In genomic region chr2:16656784-16657391, GRCh38 we compare ENCODE assay signal across 8 cellular contexts. TPM values are rescaled to one million over a fixed set of nuclear protein-coding genes. Genes with fewer than 3 reads are reported as not detected.
DNase-seq lines count a peak whose midpoint lies in the region; ATAC-seq, FAIRE-seq and TF ChIP-seq lines count a peak whose summit lies in the region.

No MANE protein-coding gene starts in this region.

- no peaks in the 10 kb centered on the region for H3K9me3 ChIP-seq in CD4-positive, CD25-positive, alpha-beta regulatory T cell (ENCODE audit: control insufficient read depth in 2 of 2, low read length in 2 of 2)
- no peaks in the 10 kb centered on the region for H3K9me3 ChIP-seq in IMR-90 (ENCODE audit: control insufficient read depth, insufficient read depth, low read length)
- no peaks in the 10 kb centered on the region for H3K9me3 ChIP-seq in gastroesophageal sphincter

- H4K8ac ChIP-seq in IMR-90 (ENCODE audit: low read depth in 2 of 2, low read length in 2 of 2) = no peak overlapping the region

- peak overlapping the region; percentile 11; the same call in 1 of the 2 replicates for H3K18ac ChIP-seq in IMR-90 (ENCODE audit: low read depth, low read length)

- no peak overlapping the region for H2AK5ac ChIP-seq in IMR-90 (ENCODE audit: low read depth, low read length)

- no peak for DNase-seq in CD4-positive, CD25-positive, alpha-beta regulatory T cell
- DNase-seq in IMR-90 = no peak
- DNase-seq in superior temporal gyrus (ENCODE audit: extremely low spot score) = peak; percentile 60
- DNase-seq in endothelial cell (ENCODE audit: low spot score) = no peak
- no peak for DNase-seq in NCI-H748 treated with DMSO at 0.1 percent for 48 hours (lab: John Stamatoyannopoulos, UW)
- no peak for DNase-seq in urothelium cell line (ENCODE audit: low spot score)

- no peak for TF ChIP-seq POLR2A in IMR-90 (IDR thresholded peaks at IDR 0.05; ENCODE audit: low read depth, low read length)
- no peak for TF ChIP-seq POLR2A in gastroesophageal sphincter (IDR thresholded peaks at IDR 0.05)

- POLR2A ChIA-PET in IMR-90 (lab: Charles Lee; ENCODE audit: unreplicated experiment) = no interaction called here

- H4K5ac ChIP-seq in IMR-90 (ENCODE audit: low read depth, low read length) = no peak overlapping the region

- H3K4me1 ChIP-seq in CD4-positive, CD25-positive, alpha-beta regulatory T cell (ENCODE audit: control insufficient read depth, insufficient read depth, low read length, poor library complexity, severe bottlenecking) = no peaks in the 10 kb centered on the region
- H3K4me1 ChIP-seq in IMR-90 (ENCODE audit: control insufficient read depth, insufficient read depth, low read length) (peaks cover 18% of the 10 kb centered on the region), gastroesophageal sphincter (peaks cover 10 to 99% (median 33%) of the 10 kb centered on the region in 3 donors)

- H2AFZ ChIP-seq in IMR-90 (replicated peaks; ENCODE audit: low read length, poor library complexity) = no peak overlapping the region

- ATAC-seq in CD4-positive, CD25-positive, alpha-beta regulatory T cell (ENCODE audit: low read depth in 2 of 2) = peak; percentile 35 to 40
- peak; percentile 84 for ATAC-seq in GM21526 (IDR thresholded peaks at IDR 0.05; ENCODE audit: low FRiP score, unreplicated experiment)
- no peak for ATAC-seq in IMR-90 (ENCODE audit: low read depth)
- ATAC-seq in gastroesophageal sphincter = peak; percentile 54

- no peak overlapping the region for H3K4me3 ChIP-seq in CD4-positive, CD25-positive, alpha-beta regulatory T cell (ENCODE audit: low read depth, low read length)
- H3K4me3 ChIP-seq in IMR-90 (ENCODE audit: insufficient read depth, low read depth, low read length) = no peak overlapping the region
- no peak overlapping the region for H3K4me3 ChIP-seq in gastroesophageal sphincter

- H3K56ac ChIP-seq in IMR-90 (ENCODE audit: extremely low read depth, insufficient read depth, low read length) = no peak overlapping the region

- in situ Hi-C loops in IMR-90 (cut with MboI; ENCODE audit: low sequenced_read_pairs) = no loop called here

- H2BK120ac ChIP-seq in IMR-90 (ENCODE audit: low read depth, low read length) = no peak overlapping the region

- no peak overlapping the region for H3K23ac ChIP-seq in IMR-90 (ENCODE audit: low read depth, low read length)

- H3K4ac ChIP-seq in IMR-90 (ENCODE audit: low read depth, low read length) = no peak overlapping the region

- no peak overlapping the region for H2BK15ac ChIP-seq in IMR-90 (ENCODE audit: low read depth, low read length)

- peaks cover 10% of the 10 kb centered on the region for H3K27me3 Mint-ChIP-seq in CD4-positive, CD25-positive, alpha-beta regulatory T cell
- H3K27me3 Mint-ChIP-seq in endothelial cell (ENCODE audit: unreplicated experiment) = no peaks in the 10 kb centered on the region

- FAIRE-seq in urothelium cell line (lab: Jason Lieb, UNC) = no peak

- CTCF ChIA-PET in IMR-90 (lab: Yijun Ruan, JAX) = interaction anchor here (0.9 kb wide), 1 partner anchor 39 kb away, joined by 3 read pairs; no protein-coding TSS in a partner anchor

- no peak overlapping the region for H3K27ac ChIP-seq in CD4-positive, CD25-positive, alpha-beta regulatory T cell (ENCODE audit: insufficient read depth, low read length, poor library complexity, severe bottlenecking)
- no peak overlapping the region for H3K27ac ChIP-seq in IMR-90 (ENCODE audit: insufficient read depth, low read length)
- peak overlapping the region in 3 of 4 donors; percentile 5 to 43 (median 43) for H3K27ac ChIP-seq in gastroesophageal sphincter

- no peak overlapping the region; the same call in 1 of the 2 replicates for H3K14ac ChIP-seq in IMR-90 (replicated peaks; ENCODE audit: low read depth, low read length)

- no peak for TF ChIP-seq EP300 in gastroesophageal sphincter (IDR thresholded peaks at IDR 0.05)

- dilution Hi-C loops in IMR-90 (cut with HindIII; ENCODE audit: low sequenced_read_pairs, unreplicated experiment) = no loop called here

- no peak overlapping the region for H2BK5ac ChIP-seq in IMR-90 (ENCODE audit: low read depth, low read length, poor library complexity, severe bottlenecking)

- H3K4me2 ChIP-seq in IMR-90 (ENCODE audit: low read depth, low read length) = no peak overlapping the region

- no peak overlapping the region for H4K91ac ChIP-seq in IMR-90 (ENCODE audit: insufficient read depth, low read depth, low read length)

- H3K9me1 ChIP-seq in IMR-90 (ENCODE audit: insufficient read depth, low read length) = peaks cover 4% of the 10 kb centered on the region; the same call in 1 of the 2 replicates

- no peaks in the 10 kb centered on the region for H3K36me3 ChIP-seq in CD4-positive, CD25-positive, alpha-beta regulatory T cell (ENCODE audit: control insufficient read depth, insufficient read depth, low read length)
- H3K36me3 ChIP-seq in IMR-90 (ENCODE audit: control insufficient read depth, insufficient read depth, low read length) (peaks cover 2% of the 10 kb centered on the region; the same call in 1 of the 2 replicates), gastroesophageal sphincter (no peaks in the 10 kb centered on the region)

- intact Hi-C loops in IMR-90 (cut with micrococcal nuclease) = no loop called here

- no peak overlapping the region for H3K27ac Mint-ChIP-seq in CD4-positive, CD25-positive, alpha-beta regulatory T cell
- H3K27ac Mint-ChIP-seq in endothelial cell (ENCODE audit: unreplicated experiment) = no peak overlapping the region

- H2BK20ac ChIP-seq in IMR-90 (ENCODE audit: low read depth, low read length) = no peak overlapping the region

- H3K9ac ChIP-seq in IMR-90 (ENCODE audit: low read depth, low read length) = no peak overlapping the region

- 0 out of 4 replicates have a peak, but pooled peaks cover 0 to 4% of the 10 kb centered on the region in 2 experiments for H3K79me1 ChIP-seq in IMR-90 (ENCODE audit: low read depth in 1 of 2, low read length in 2 of 2)

- no peak for TF ChIP-seq RAD21 in IMR-90 (IDR thresholded peaks at IDR 0.05; ENCODE audit: low read length)

- H3K4me3 Mint-ChIP-seq in CD4-positive, CD25-positive, alpha-beta regulatory T cell = no peak overlapping the region
- H3K4me3 Mint-ChIP-seq in endothelial cell (ENCODE audit: unreplicated experiment) = no peak overlapping the region

- WGBS in IMR-90 (ENCODE audit: extremely low coverage in 2 of 2, insufficient read length in 1 of 2), 2 experiments = no CpG with 5 or more reads among the region's 8 CpGs
- 42 to 56% methylated on average over 7 to 8 of the region's 8 CpGs for WGBS in gastroesophageal sphincter (ENCODE audit: low coverage in 1 of 2), 2 donors

- no TSS peak for BruUV-seq in IMR-90 (replicated peaks; lab: Mats Ljungman, UMichigan)

- H3K27me3 ChIP-seq in CD4-positive, CD25-positive, alpha-beta regulatory T cell (ENCODE audit: control insufficient read depth, insufficient read depth, low read length) = no peaks in the 10 kb centered on the region
- H3K27me3 ChIP-seq in IMR-90 (ENCODE audit: control insufficient read depth, insufficient read depth, low read length) = peaks cover 2% of the 10 kb centered on the region; the same call in 1 of the 2 replicates
- H3K27me3 ChIP-seq in gastroesophageal sphincter = no peaks in the 10 kb centered on the region

- H3K4me1 Mint-ChIP-seq in CD4-positive, CD25-positive, alpha-beta regulatory T cell = no peaks in the 10 kb centered on the region
- H3K4me1 Mint-ChIP-seq in endothelial cell (ENCODE audit: unreplicated experiment) = peaks cover 55% of the 10 kb centered on the region

- H3K9me3 Mint-ChIP-seq in CD4-positive, CD25-positive, alpha-beta regulatory T cell = peaks cover 0 to 1% (median 0%) of the 10 kb centered on the region in 7 donors
- H3K9me3 Mint-ChIP-seq in endothelial cell (ENCODE audit: unreplicated experiment) = no peaks in the 10 kb centered on the region

- H3K36me3 Mint-ChIP-seq in CD4-positive, CD25-positive, alpha-beta regulatory T cell = no peaks in the 10 kb centered on the region
- H3K36me3 Mint-ChIP-seq in endothelial cell (ENCODE audit: low read depth, unreplicated experiment) = peaks cover 8% of the 10 kb centered on the region

- no peaks in the 10 kb centered on the region for H4K20me1 ChIP-seq in IMR-90 (ENCODE audit: insufficient read depth, low read length)

- TF ChIP-seq CTCF in IMR-90 (conservative IDR thresholded peaks at IDR 0.05; ENCODE audit: low read depth, low read length) (no peak), gastroesophageal sphincter (IDR thresholded peaks at IDR 0.05) (no peak), endothelial cell (IDR thresholded peaks at IDR 0.05; ENCODE audit: unreplicated experiment) (no peak)

- no peak overlapping the region for H2AK9ac ChIP-seq in IMR-90 (replicated peaks; ENCODE audit: low read depth, low read length, poor library complexity)

TF ChIP-seq in IMR-90, 13 proteins besides CTCF, POLR2A, EP300 and RAD21 (continues in another document):
- TF ChIP-seq RFX5 (IDR thresholded peaks at IDR 0.05; ENCODE audit: low read depth, low read length) (no peak), MXI1 (IDR thresholded peaks at IDR 0.05; ENCODE audit: borderline replicate concordance, low read depth, low read length) (no peak), SMC3 (IDR thresholded peaks at IDR 0.05; ENCODE audit: low read depth, low read length) (no peak), MAZ (IDR thresholded peaks at IDR 0.05; ENCODE audit: borderline replicate concordance, low read depth, low read length) (no peak), NFE2L2 (IDR thresholded peaks at IDR 0.05; ENCODE audit: low read depth, low read length) (no peak), USF2 (IDR thresholded peaks at IDR 0.05; ENCODE audit: low read depth, low read length) (no peak), CHD1 (IDR thresholded peaks at IDR 0.05; ENCODE audit: low read depth, low read length) (no peak), BHLHE40 (IDR thresholded peaks at IDR 0.05; ENCODE audit: low read depth, low read length) (no peak), FOS (IDR thresholded peaks at IDR 0.05; ENCODE audit: low read depth, low read length) (no peak), MAFK (IDR thresholded peaks at IDR 0.05; ENCODE audit: low read depth, low read length) (no peak), RCOR1 (IDR thresholded peaks at IDR 0.05; ENCODE audit: insufficient replicate concordance, low read length) (no peak)

RNA-seq across cellular contexts. Expression of gene CYRIA, which starts 8.7 kb away (rescaled TPM):
- total RNA-seq in CD4-positive, CD25-positive, alpha-beta regulatory T cell = not detected
- under 1 TPM in 1 of 4 donors, not detected in 3; 0.25 TPM for polyA plus RNA-seq in CD4-positive, CD25-positive, alpha-beta regulatory T cell
- 1.7 and 3.8 TPM in 2 replicates for total RNA-seq in IMR-90 (2012; rRNA removed)
- 1.1 and 1.7 TPM in 2 replicates for polyA plus RNA-seq in IMR-90 (2012; rRNA removed)
- polyA plus RNA-seq in IMR-90 (2012; cell fraction: cytosol; rRNA removed) = 0.36 and 0.37 TPM in 2 replicates
- 0.30 and 3.4 TPM in 2 replicates for polyA plus RNA-seq in IMR-90 (2012; cell fraction: nucleus; rRNA removed; ENCODE audit: low replicate concordance)
- 10 to 100 TPM in 3 of 4 donors, 1 to 10 TPM in 1; 9.3 to 20.7 (median 13.4) TPM for total RNA-seq in gastroesophageal sphincter
- total RNA-seq in endothelial cell (ENCODE audit: unreplicated experiment) = 32.4 TPM

Comparison
In these comparisons a context has a peak if more than half of its experiments do, and no peak if none do; other contexts are left out.
1. H3K27ac ChIP-seq: peak in gastroesophageal sphincter (3 of 4); none in CD4-positive, CD25-positive, alpha-beta regulatory T cell (single experiment) and IMR-90 (single experiment).